In genomic region chr11:64040684-64041267, GRCh38 we compare ENCODE assay signal across 11 cellular contexts. TPM values are rescaled to one million over a fixed set of nuclear protein-coding genes. Genes with fewer than 3 reads are reported as not detected.
DNase-seq lines count a peak whose midpoint lies in the region; ATAC-seq and TF ChIP-seq lines count a peak whose summit lies in the region.
"Had no signal": no experiment of that assay in that cellular context is flagged by ENCODE, and none has a peak within 500 bp of the region (broad histone marks: within the 10 kb centered on the region; RNA-seq: fewer than 3 reads in every experiment).

No MANE protein-coding gene starts in this region.

- H3K36me3 ChIP-seq in BE2C = no peaks in the 10 kb centered on the region
- no peaks in the 10 kb centered on the region for H3K36me3 ChIP-seq in lower lobe of right lung

- no peaks in the 10 kb centered on the region for H3K9me3 ChIP-seq in BE2C
- no peaks in the 10 kb centered on the region for H3K9me3 ChIP-seq in lower lobe of right lung

- peak; percentile 76 for TF ChIP-seq RAD21 in Ishikawa (IDR thresholded peaks at IDR 0.05; ENCODE audit: low read depth)

- peak; percentile 54 for TF ChIP-seq CTCF in BE2C (IDR thresholded peaks at IDR 0.05; ENCODE audit: low read depth, low read length)
- TF ChIP-seq CTCF in cardiac fibroblast (IDR thresholded peaks at IDR 0.05; ENCODE audit: low read depth, low read length) = peak; percentile 41
- TF ChIP-seq CTCF in lower lobe of right lung (IDR thresholded peaks at IDR 0.05) = peak; percentile 39

- H3K27me3 ChIP-seq in BE2C (peaks cover 10% of the 10 kb centered on the region), lower lobe of right lung (ENCODE audit: low read depth) (peaks cover 22% of the 10 kb centered on the region)

- H3K4me1 ChIP-seq in BE2C = no peaks in the 10 kb centered on the region
- peaks cover 11% of the 10 kb centered on the region for H3K4me1 ChIP-seq in lower lobe of right lung

- ATAC-seq in lower lobe of right lung = peak; percentile 33 to 44
- ATAC-seq in HG02885 (IDR thresholded peaks at IDR 0.05; ENCODE audit: poor library complexity, unreplicated experiment) = no peak

- no peak for TF ChIP-seq EP300 in Ishikawa (IDR thresholded peaks at IDR 0.05; ENCODE audit: borderline replicate concordance)

- DNase-seq in BE2C = no peak
- no peak for DNase-seq in cardiac fibroblast (ENCODE audit: low read depth in 2 of 2)
- no peak for DNase-seq in lower lobe of right lung
- DNase-seq in NK-92 (lab: John Stamatoyannopoulos, UW; ENCODE audit: unreplicated experiment) = no peak
- DNase-seq in SKM-1 (lab: John Stamatoyannopoulos, UW; ENCODE audit: unreplicated experiment) = no peak
- DNase-seq in OCI-M1 (lab: John Stamatoyannopoulos, UW) = no peak
- DNase-seq: T-helper 9 cell had no signal

- intact Hi-C loops in lower lobe of right lung (cut with DNase I) = no loop called here

- H3K27ac ChIP-seq in lower lobe of right lung = no peak overlapping the region
- H3K27ac ChIP-seq: KMS-11 had no signal

- H3K4me3 ChIP-seq in BE2C (ENCODE audit: low read depth, low read length) (no peak overlapping the region), cardiac fibroblast (replicated peaks in 1 of 2; ENCODE audit: low read depth in 2 of 2, low read length in 2 of 2) (no peak overlapping the region), lower lobe of right lung (no peak overlapping the region)

TF ChIP-seq in Ishikawa, 13 proteins besides CTCF, POLR2A, EP300 and RAD21:
- TF ChIP-seq EGR1 (IDR thresholded peaks at IDR 0.05) (no peak), ZBTB7A (IDR thresholded peaks at IDR 0.05; ENCODE audit: low read depth) (no peak)

RNA-seq across cellular contexts. Expression of gene FLRT1, which starts 5.0 kb away (rescaled TPM):
- 4.3 TPM for polyA plus RNA-seq in BE2C (2012; ENCODE audit: insufficient read depth, insufficient read length, low read depth)
- total RNA-seq in lower lobe of right lung = not detected
- total RNA-seq: mesenteric fat pad had no signal

RNA-seq across cellular contexts. Expression of gene OTUB1, which starts 54.5 kb away (rescaled TPM):
- polyA plus RNA-seq in BE2C (2012; ENCODE audit: insufficient read depth, insufficient read length, low read depth) = 208 TPM
- 61.9 TPM for total RNA-seq in lower lobe of right lung
